Comparison of ENCODE assay signal across 8 cellular contexts in genomic region chr6:132768051-132768517, GRCh38. TPM values are rescaled to one million over a fixed set of nuclear protein-coding genes. Genes with fewer than 3 reads are reported as not detected.
DNase-seq lines count a peak whose midpoint lies in the region; ATAC-seq and TF ChIP-seq lines count a peak whose summit lies in the region.

No MANE protein-coding gene starts in this region.

- H3K4me3 ChIP-seq in NB4 (ENCODE audit: low read depth, low read length) (no peak overlapping the region), iPS-18a (ENCODE audit: low read length) (peak overlapping the region; percentile 45), subcutaneous abdominal adipose tissue (ENCODE audit: low read depth in 1 of 5, low read length in 5 of 5) (peak overlapping the region in 3 of 5 donors; percentile 32 to 50 (median 48))

- DNase-seq in NB4 (ENCODE audit: low read depth) (peak; percentile 58), DMS79 treated with DMSO at 0.1 percent for 48 hours (lab: John Stamatoyannopoulos, UW) (no peak)
- DNase-seq in activated T-helper 2 cell treated with anti-CD3 and anti-CD28 coated beads, Interferon-gamma antibody, Interleukin-2, Interleukin-4, amounts not matched to agents 10 μg/mL and 5 μg/mL and 100 μg/mL, durations not matched to agents 14 hours and 24 hours and 36 hours (ENCODE audit: low spot score): peak; percentile 21

- H3K27me3 ChIP-seq in iPS-18a (ENCODE audit: control insufficient read depth, insufficient read depth, low read length): no peaks in the 10 kb centered on the region
- no peaks in the 10 kb centered on the region for H3K27me3 ChIP-seq in subcutaneous abdominal adipose tissue (ENCODE audit: control insufficient read depth in 5 of 5, insufficient read depth in 4 of 5, low read length in 5 of 5)

- no peaks in the 10 kb centered on the region for H3K9me3 Mint-ChIP-seq in activated T-helper 2 cell treated with anti-CD3 and anti-CD28 coated beads, Interferon-gamma antibody, Interleukin-2, Interleukin-4, amounts not matched to agents 10 μg/mL and 5 μg/mL and 100 μg/mL, durations not matched to agents 14 hours and 24 hours and 36 hours

- H3K36me3 ChIP-seq in iPS-18a (ENCODE audit: control insufficient read depth, low read depth, low read length): no peaks in the 10 kb centered on the region
- H3K36me3 ChIP-seq in subcutaneous abdominal adipose tissue (ENCODE audit: control insufficient read depth in 5 of 5, insufficient read depth in 5 of 5, low read length in 5 of 5): peaks cover 3 to 16% (median 8%) of the 10 kb centered on the region in 5 donors

- intact Hi-C loops in activated T-helper 2 cell treated with anti-CD3 and anti-CD28 coated beads, Interferon-gamma antibody, Interleukin-2, Interleukin-4, amounts not matched to agents 10 μg/mL and 5 μg/mL and 100 μg/mL, durations not matched to agents 14 hours and 24 hours and 36 hours (cut with micrococcal nuclease): loop anchor here (1.0 kb wide), 2 partner anchors 99 to 238 kb away; no protein-coding TSS in a partner anchor

- ATAC-seq in GM18861 (IDR thresholded peaks at IDR 0.05; ENCODE audit: unreplicated experiment): peak; percentile 69
- ATAC-seq in HG02885 (IDR thresholded peaks at IDR 0.05; ENCODE audit: poor library complexity, unreplicated experiment): peak; percentile 79

- H3K4me1 ChIP-seq in iPS-18a (ENCODE audit: control insufficient read depth, low read depth, low read length) (no peaks in the 10 kb centered on the region), subcutaneous abdominal adipose tissue (ENCODE audit: control insufficient read depth in 5 of 5, insufficient read depth in 5 of 5, low read length in 5 of 5) (peaks cover 0 to 22% (median 13%) of the 10 kb centered on the region in 5 donors)

- peaks cover 2% of the 10 kb centered on the region for H3K27me3 Mint-ChIP-seq in activated T-helper 2 cell treated with anti-CD3 and anti-CD28 coated beads, Interferon-gamma antibody, Interleukin-2, Interleukin-4, amounts not matched to agents 10 μg/mL and 5 μg/mL and 100 μg/mL, durations not matched to agents 14 hours and 24 hours and 36 hours (ENCODE audit: low read depth)

- peaks cover 17% of the 10 kb centered on the region for H3K4me1 Mint-ChIP-seq in activated T-helper 2 cell treated with anti-CD3 and anti-CD28 coated beads, Interferon-gamma antibody, Interleukin-2, Interleukin-4, amounts not matched to agents 10 μg/mL and 5 μg/mL and 100 μg/mL, durations not matched to agents 14 hours and 24 hours and 36 hours (ENCODE audit: low read depth)

- peaks cover 10% of the 10 kb centered on the region for H3K36me3 Mint-ChIP-seq in activated T-helper 2 cell treated with anti-CD3 and anti-CD28 coated beads, Interferon-gamma antibody, Interleukin-2, Interleukin-4, amounts not matched to agents 10 μg/mL and 5 μg/mL and 100 μg/mL, durations not matched to agents 14 hours and 24 hours and 36 hours (ENCODE audit: low read depth)

- H3K27ac ChIP-seq in C4-2B (no peak overlapping the region), iPS-18a (ENCODE audit: low read length) (no peak overlapping the region), subcutaneous abdominal adipose tissue (ENCODE audit: low read depth, low read length) (no peak overlapping the region)

- TF ChIP-seq CTCF in C4-2B (conservative IDR thresholded peaks at IDR 0.05): peak; percentile 51
- TF ChIP-seq CTCF in NB4 (IDR thresholded peaks at IDR 0.05; ENCODE audit: low read depth, low read length): peak; percentile 36

- no peak overlapping the region for H3K4me3 Mint-ChIP-seq in activated T-helper 2 cell treated with anti-CD3 and anti-CD28 coated beads, Interferon-gamma antibody, Interleukin-2, Interleukin-4, amounts not matched to agents 10 μg/mL and 5 μg/mL and 100 μg/mL, durations not matched to agents 14 hours and 24 hours and 36 hours (ENCODE audit: low read depth)

- TF ChIP-seq POLR2A in NB4 (IDR thresholded peaks at IDR 0.05; ENCODE audit: extremely low read depth, insufficient read length): no peak

- no peaks in the 10 kb centered on the region for H3K9me3 ChIP-seq in iPS-18a (ENCODE audit: control insufficient read depth, low read depth, low read length)
- no peaks in the 10 kb centered on the region for H3K9me3 ChIP-seq in subcutaneous abdominal adipose tissue (ENCODE audit: control insufficient read depth in 5 of 5, low read length in 5 of 5)

- no peak overlapping the region for H3K27ac Mint-ChIP-seq in activated T-helper 2 cell treated with anti-CD3 and anti-CD28 coated beads, Interferon-gamma antibody, Interleukin-2, Interleukin-4, amounts not matched to agents 10 μg/mL and 5 μg/mL and 100 μg/mL, durations not matched to agents 14 hours and 24 hours and 36 hours

- H3K9ac ChIP-seq in iPS-18a (ENCODE audit: low read length): no peak overlapping the region
- no peak overlapping the region for H3K9ac ChIP-seq in subcutaneous abdominal adipose tissue (ENCODE audit: low read length in 5 of 5)

RNA-seq across cellular contexts. Expression of gene VNN2, which starts 10.4 kb away (rescaled TPM):
- total RNA-seq in activated T-helper 2 cell treated with anti-CD3 and anti-CD28 coated beads, Interferon-gamma antibody, Interleukin-2, Interleukin-4, amounts not matched to agents 10 μg/mL and 5 μg/mL and 100 μg/mL, durations not matched to agents 14 hours and 24 hours and 36 hours: 4.7 and 5.0 TPM in 2 replicates

RNA-seq across cellular contexts. Expression of gene SLC18B1, which starts 30.4 kb away (rescaled TPM):
- total RNA-seq in activated T-helper 2 cell treated with anti-CD3 and anti-CD28 coated beads, Interferon-gamma antibody, Interleukin-2, Interleukin-4, amounts not matched to agents 10 μg/mL and 5 μg/mL and 100 μg/mL, durations not matched to agents 14 hours and 24 hours and 36 hours: 3.6 TPM in 2 replicates

RNA-seq across cellular contexts. Expression of gene RPS12, which starts 46.3 kb away (rescaled TPM):
- total RNA-seq in activated T-helper 2 cell treated with anti-CD3 and anti-CD28 coated beads, Interferon-gamma antibody, Interleukin-2, Interleukin-4, amounts not matched to agents 10 μg/mL and 5 μg/mL and 100 μg/mL, durations not matched to agents 14 hours and 24 hours and 36 hours: 1,179 and 1,223 TPM in 2 replicates

RNA-seq across cellular contexts. Expression of gene VNN1, which starts 54.2 kb away (rescaled TPM):
- total RNA-seq in activated T-helper 2 cell treated with anti-CD3 and anti-CD28 coated beads, Interferon-gamma antibody, Interleukin-2, Interleukin-4, amounts not matched to agents 10 μg/mL and 5 μg/mL and 100 μg/mL, durations not matched to agents 14 hours and 24 hours and 36 hours: not detected in 2 replicates
